Comparison of ENCODE assay signal across 13 cellular contexts in the genomic region with DNA sequence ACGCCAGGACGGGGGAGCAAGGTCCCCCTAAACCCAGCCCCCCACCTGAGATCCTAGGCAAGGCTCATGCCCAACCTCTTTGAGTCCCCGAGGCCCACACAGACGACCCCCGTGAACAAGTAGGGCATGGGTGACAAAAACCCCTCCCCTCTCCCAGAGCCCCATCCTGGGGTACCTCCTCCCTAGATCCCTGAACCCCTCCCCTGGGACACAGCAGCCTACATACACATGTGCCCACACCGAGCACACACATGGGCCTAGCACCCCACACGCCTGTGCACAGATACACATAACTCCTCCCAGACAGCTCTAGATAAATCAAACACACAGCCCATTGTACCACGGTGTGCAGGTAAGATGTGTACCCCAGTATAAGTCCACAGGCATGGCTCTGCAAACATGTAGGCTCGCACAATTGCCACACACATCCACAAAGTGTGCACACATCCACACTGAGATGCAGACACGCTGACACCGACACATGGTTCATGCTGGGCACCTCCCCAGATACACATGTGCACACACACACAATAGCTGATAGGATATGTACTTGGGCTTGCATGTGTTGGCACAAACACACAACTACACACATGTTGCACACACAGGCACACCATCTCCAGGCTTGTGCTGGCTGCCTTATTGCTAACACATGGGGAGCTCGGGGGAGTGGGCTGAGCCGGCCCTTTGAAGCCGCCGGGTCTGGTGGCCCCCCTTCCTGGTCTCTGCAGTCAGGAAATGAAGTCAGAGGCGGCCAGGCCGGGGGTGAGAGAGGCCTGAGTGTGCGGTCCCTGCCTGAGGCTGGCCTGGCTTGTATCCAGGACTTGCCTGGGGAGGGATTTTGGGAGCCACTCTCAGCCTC. TPM values are rescaled to one million over a fixed set of nuclear protein-coding genes. Genes with fewer than 3 reads are reported as not detected.
DNase-seq lines count a peak whose midpoint lies in the region; ATAC-seq and TF ChIP-seq lines count a peak whose summit lies in the region.
"Had no signal": no experiment of that assay in that cellular context is flagged by ENCODE, and none has a peak within 500 bp of the region (broad histone marks: within the 10 kb centered on the region; RNA-seq: fewer than 3 reads in every experiment).

No MANE protein-coding gene starts in this region.

- intact Hi-C loops in naive thymus-derived CD4-positive, alpha-beta T cell (cut with micrococcal nuclease), result no loop called here

- no peaks in the 10 kb centered on the region for H3K9me3 Mint-ChIP-seq in osteocyte (ENCODE audit: unreplicated experiment)
- H3K9me3 Mint-ChIP-seq in naive thymus-derived CD4-positive, alpha-beta T cell, result no peaks in the 10 kb centered on the region
- H3K9me3 Mint-ChIP-seq: activated B cell treated with CpG ODN at 0.5 μM for 24 hours had no signal

- no peaks in the 10 kb centered on the region for H4K20me1 ChIP-seq in GM23248 (ENCODE audit: insufficient read depth)

- H3K9me3 ChIP-seq in GM23248 (ENCODE audit: low read depth) (no peaks in the 10 kb centered on the region), SJCRH30 (replicated peaks) (no peaks in the 10 kb centered on the region)
- H3K9me3 ChIP-seq in naive thymus-derived CD4-positive, alpha-beta T cell (ENCODE audit: control insufficient read depth in 2 of 3, low read length in 3 of 3), result no peaks in the 10 kb centered on the region

- no peaks in the 10 kb centered on the region for H3K27me3 Mint-ChIP-seq in osteocyte (ENCODE audit: unreplicated experiment)
- peaks cover 20 to 34% (median 28%) of the 10 kb centered on the region in 5 donors for H3K27me3 Mint-ChIP-seq in naive thymus-derived CD4-positive, alpha-beta T cell

- H3K9me2 ChIP-seq in GM23248 (ENCODE audit: insufficient read depth), result no peaks in the 10 kb centered on the region

- WGBS in GM23248 (ENCODE audit: low coverage in 1 of 2, low lambda C conversion rate in 2 of 2, missing lambda C conversion rate in 2 of 2), 2 experiments, result 2 to 5% methylated on average over 15 to 18 of the region's 18 CpGs

- H3K27ac ChIP-seq in GM23248 (peak overlapping the region; percentile 88), SJCRH30 (peak overlapping the region; percentile 9; the same call in 1 of the 2 replicates)
- no peak overlapping the region for H3K27ac ChIP-seq in naive thymus-derived CD4-positive, alpha-beta T cell (ENCODE audit: low read depth, low read length)
- H3K27ac ChIP-seq: cardiac muscle cell had no signal

- CTCF ChIA-PET in naive thymus-derived CD4-positive, alpha-beta T cell (lab: Charles Lee), result interaction anchor here (0.6 to 0.7 kb wide), 2 partner anchors 51 to 70 kb away, joined by 3 to 4 read pairs; no protein-coding TSS in a partner anchor

- in situ Hi-C loops in GM23248 (cut with MboI), result no loop called here

- ATAC-seq in naive thymus-derived CD4-positive, alpha-beta T cell, result no peak

- POLR2A ChIA-PET in naive thymus-derived CD4-positive, alpha-beta T cell (lab: Charles Lee), result interaction anchor here (0.6 kb wide), 1 partner anchor 37 kb away, joined by 3 read pairs; no protein-coding TSS in a partner anchor

- TF ChIP-seq CTCF in osteocyte (IDR thresholded peaks at IDR 0.05), result no peak

- H2AFZ ChIP-seq in GM23248, result no peak overlapping the region

- H3K4me1 Mint-ChIP-seq in osteocyte (ENCODE audit: unreplicated experiment), result peaks cover 38% of the 10 kb centered on the region
- peaks cover 6 to 21% (median 14%) of the 10 kb centered on the region in 7 donors for H3K4me1 Mint-ChIP-seq in naive thymus-derived CD4-positive, alpha-beta T cell

- H3K27ac Mint-ChIP-seq in osteocyte (ENCODE audit: unreplicated experiment), result peak overlapping the region; percentile 89
- no peak overlapping the region for H3K27ac Mint-ChIP-seq in naive thymus-derived CD4-positive, alpha-beta T cell
- H3K27ac Mint-ChIP-seq: activated B cell treated with CpG ODN at 0.5 μM for 24 hours had no signal

- H3K4me1 ChIP-seq in GM23248 (ENCODE audit: insufficient read depth), result peaks cover 38% of the 10 kb centered on the region
- H3K4me1 ChIP-seq in SJCRH30, result peaks cover 35% of the 10 kb centered on the region
- no peaks in the 10 kb centered on the region for H3K4me1 ChIP-seq in naive thymus-derived CD4-positive, alpha-beta T cell (ENCODE audit: control insufficient read depth in 2 of 2, insufficient read depth in 2 of 2, low read length in 2 of 2)

- peaks cover 6% of the 10 kb centered on the region for H3K36me3 Mint-ChIP-seq in osteocyte (ENCODE audit: unreplicated experiment)
- no peaks in the 10 kb centered on the region for H3K36me3 Mint-ChIP-seq in naive thymus-derived CD4-positive, alpha-beta T cell

- no peaks in the 10 kb centered on the region for H3K27me3 ChIP-seq in GM23248 (replicated peaks; ENCODE audit: insufficient read depth)
- H3K27me3 ChIP-seq in SJCRH30, result no peaks in the 10 kb centered on the region
- H3K27me3 ChIP-seq in naive thymus-derived CD4-positive, alpha-beta T cell (ENCODE audit: control insufficient read depth in 2 of 2, insufficient read depth in 2 of 2, low read length in 2 of 2), result no peaks in the 10 kb centered on the region
- H3K27me3 ChIP-seq: cardiac muscle cell had no signal

- H3K36me3 ChIP-seq in GM23248 (ENCODE audit: low read depth) (no peaks in the 10 kb centered on the region), SJCRH30 (no peaks in the 10 kb centered on the region)
- H3K36me3 ChIP-seq in naive thymus-derived CD4-positive, alpha-beta T cell (ENCODE audit: control insufficient read depth in 2 of 3, insufficient read depth in 3 of 3, low read length in 3 of 3), result no peaks in the 10 kb centered on the region
- H3K36me3 ChIP-seq: cardiac muscle cell had no signal

- peaks cover 22% of the 10 kb centered on the region for H3F3A ChIP-seq in GM23248 (ENCODE audit: insufficient read depth)

- peak overlapping the region; percentile 97 for H3K9ac ChIP-seq in GM23248

- peak overlapping the region; percentile 60 for H3K4me3 Mint-ChIP-seq in osteocyte (ENCODE audit: unreplicated experiment)
- peak overlapping the region in 1 of 10 donors; percentile 51 for H3K4me3 Mint-ChIP-seq in naive thymus-derived CD4-positive, alpha-beta T cell
- H3K4me3 Mint-ChIP-seq: activated B cell treated with CpG ODN at 0.5 μM for 24 hours had no signal

- no peaks in the 10 kb centered on the region for H3K79me2 ChIP-seq in GM23248 (ENCODE audit: insufficient read depth)

- peak; percentile 88 for DNase-seq in GM23248
- DNase-seq in SJCRH30, result peak; percentile 70 to 71
- DNase-seq in fibroblast of peridontal ligament (ENCODE audit: extremely low read depth), result peak; percentile 49
- DNase-seq in osteocyte (ENCODE audit: extremely low spot score, unreplicated experiment), result no peak
- DNase-seq in NCI-H2107 (lab: John Stamatoyannopoulos, UW), result no peak
- no peak for DNase-seq in effector CD4-positive, alpha-beta T cell
- DNase-seq in T-helper 2 cell, result no peak
- DNase-seq in naive thymus-derived CD4-positive, alpha-beta T cell, result no peak
- DNase-seq: activated B cell treated with CpG ODN at 0.5 μM for 24 hours, DMS79, NCI-H1436 treated with DMSO at 0.1 percent for 48 hours had no signal

- H3K4me3 ChIP-seq in GM23248 (peak overlapping the region; percentile 83), SJCRH30 (peak overlapping the region; percentile 26; the same call in 1 of the 2 replicates)
- H3K4me3 ChIP-seq in naive thymus-derived CD4-positive, alpha-beta T cell (ENCODE audit: low read length), result no peak overlapping the region
- H3K4me3 ChIP-seq: cardiac muscle cell had no signal

- H3K4me2 ChIP-seq in GM23248 (ENCODE audit: unreplicated experiment), result peak overlapping the region; percentile 92

RNA-seq across cellular contexts. Expression of a gene that starts 30.3 kb away (rescaled TPM):
- 116 and 121 TPM in 2 replicates for total RNA-seq in GM23248 (2014; rRNA removed; shearing (Covaris generic))
- 32.9 and 35.1 TPM in 2 replicates for polyA plus RNA-seq in GM23248 (2016; fragmentation: Nextera tagmentation; extraction: Ambion mirVana)
- 62.3 and 84.3 TPM in 2 replicates for total RNA-seq in SJCRH30 (2014; rRNA removed; shearing (Covaris generic))
- 176 and 184 TPM in 2 replicates for total RNA-seq in osteocyte
- 10 to 100 TPM; 56.5 to 76.6 (median 70.6) TPM for total RNA-seq in naive thymus-derived CD4-positive, alpha-beta T cell
- polyA plus RNA-seq in naive thymus-derived CD4-positive, alpha-beta T cell, result 1 to 10 TPM; 6.0 to 7.4 TPM

RNA-seq across cellular contexts. Expression of a gene that starts 30.6 kb away (rescaled TPM):
- 32.8 and 43.3 TPM in 2 replicates for total RNA-seq in GM23248 (2014; rRNA removed; shearing (Covaris generic))
- polyA plus RNA-seq in GM23248 (2016; fragmentation: Nextera tagmentation; extraction: Ambion mirVana), result 60.7 and 64.9 TPM in 2 replicates
- total RNA-seq in SJCRH30 (2014; rRNA removed; shearing (Covaris generic)), result 32.1 and 33.3 TPM in 2 replicates
- total RNA-seq in osteocyte, result 24.7 and 26.4 TPM in 2 replicates
- 10 to 100 TPM in 2 of 5 experiments, 1 to 10 TPM in 3; 8.7 to 17.4 (median 9.8) TPM for total RNA-seq in naive thymus-derived CD4-positive, alpha-beta T cell
- 10 to 100 TPM; 34.6 to 36.6 TPM for polyA plus RNA-seq in naive thymus-derived CD4-positive, alpha-beta T cell

RNA-seq across cellular contexts. Expression of a gene that starts 42.3 kb away (rescaled TPM):
- 11.3 and 12.1 TPM in 2 replicates for total RNA-seq in GM23248 (2014; rRNA removed; shearing (Covaris generic))
- 13.7 and 19.0 TPM in 2 replicates for polyA plus RNA-seq in GM23248 (2016; fragmentation: Nextera tagmentation; extraction: Ambion mirVana)
- 1.7 and 3.8 TPM in 2 replicates for total RNA-seq in SJCRH30 (2014; rRNA removed; shearing (Covaris generic))
- 40.2 and 45.4 TPM in 2 replicates for total RNA-seq in osteocyte
- 1 to 10 TPM in 2 of 5 experiments, under 1 TPM in 3; 0.24 to 2.0 (median 0.94) TPM for total RNA-seq in naive thymus-derived CD4-positive, alpha-beta T cell
- polyA plus RNA-seq in naive thymus-derived CD4-positive, alpha-beta T cell, result under 1 TPM in 1 of 2 donors, not detected in 1; 0.24 TPM
- total RNA-seq: myocyte had no signal

RNA-seq across cellular contexts. Expression of a gene that starts 54.1 kb away (rescaled TPM):
- total RNA-seq in GM23248 (2014; rRNA removed; shearing (Covaris generic)), result 39.1 and 48.5 TPM in 2 replicates
- polyA plus RNA-seq in GM23248 (2016; fragmentation: Nextera tagmentation; extraction: Ambion mirVana), result 73.1 and 74.7 TPM in 2 replicates
- total RNA-seq in SJCRH30 (2014; rRNA removed; shearing (Covaris generic)), result 72.6 and 85.2 TPM in 2 replicates
- 147 and 170 TPM in 2 replicates for total RNA-seq in osteocyte
- 100 to 1,000 TPM; 110 to 163 (median 142) TPM for total RNA-seq in naive thymus-derived CD4-positive, alpha-beta T cell
- 10 to 100 TPM; 11.2 to 38.2 TPM for polyA plus RNA-seq in naive thymus-derived CD4-positive, alpha-beta T cell

Comparison
In these comparisons a context has a peak if more than half of its experiments do, and no peak if none do; other contexts are left out.
1. DNase-seq: peak in GM23248 (single experiment), SJCRH30 (2 of 2) and fibroblast of peridontal ligament (single experiment); none in osteocyte (single experiment), NCI-H2107 (single experiment), effector CD4-positive, alpha-beta T cell (single experiment), T-helper 2 cell (0 of 5) and naive thymus-derived CD4-positive, alpha-beta T cell (0 of 9).